ENCODE assay signal across 8 cellular contexts in the genomic region with DNA sequence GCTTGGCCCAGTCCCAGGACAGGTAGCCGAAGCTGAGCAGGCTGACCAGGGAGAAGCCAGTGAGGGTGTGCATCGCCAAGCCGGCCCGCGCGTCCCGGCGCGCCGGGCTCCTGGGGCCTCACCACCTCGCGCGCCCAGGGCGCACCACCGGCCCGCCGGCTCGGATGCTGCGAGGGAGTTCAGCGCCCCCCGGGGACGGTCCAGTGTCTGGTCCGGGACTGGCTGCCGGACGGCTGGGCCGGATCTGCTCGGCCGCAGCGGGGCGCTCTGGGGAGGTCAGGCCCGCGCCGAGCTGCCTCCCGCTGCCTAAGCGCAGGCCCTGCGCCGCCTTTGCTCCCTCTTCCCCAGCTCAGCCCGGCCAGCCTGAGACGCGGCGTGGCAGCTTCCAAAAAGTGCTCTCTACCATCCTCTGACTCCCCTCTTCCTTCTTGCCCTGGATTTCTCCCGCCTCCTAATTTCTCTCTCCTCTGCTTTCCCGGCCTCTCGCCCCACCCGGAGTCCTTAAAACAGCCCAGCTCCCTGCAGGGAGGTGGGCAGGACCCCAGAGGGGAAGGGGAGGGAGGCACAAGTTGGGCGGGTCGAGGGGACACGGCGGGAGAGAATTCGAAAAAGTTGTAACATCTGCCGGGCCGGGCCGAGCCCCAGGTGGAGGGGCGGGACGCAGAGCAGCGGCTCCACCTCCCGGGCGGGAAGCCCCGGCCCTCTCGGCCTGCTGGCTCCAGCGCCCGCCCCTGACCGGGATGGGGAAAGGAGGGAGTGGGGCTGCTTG. TPM values are rescaled to one million over a fixed set of nuclear protein-coding genes. Genes with fewer than 3 reads are reported as not detected.
A peak's percentile ranks its signal among the peaks of the same experiment; 100 is the strongest.
DNase-seq lines count a peak whose midpoint lies in the region; TF ChIP-seq lines count a peak whose summit lies in the region.

Gene ARSI (minus strand): TSS at position 605 of the 769 bp plus-strand sequence. CDS start 532 bp downstream, at position 73.

- TF ChIP-seq POLR2A in esophagus squamous epithelium (IDR thresholded peaks at IDR 0.05), result no peak

- intact Hi-C loops in A673 (cut with micrococcal nuclease; ENCODE audit: unreplicated experiment), result no loop called here
- intact Hi-C loops in esophagus squamous epithelium (cut with DNase I), result no loop called here

- 0 to 5% methylated on average over 4 to 10 of the region's 63 CpGs for WGBS in esophagus squamous epithelium, 2 donors

- H3K9me3 ChIP-seq in A673 (ENCODE audit: low read depth, low read length, poor library complexity, severe bottlenecking) (no peaks in the 10 kb centered on the region), esophagus squamous epithelium (no peaks in the 10 kb centered on the region), mucosa of rectum (ENCODE audit: control insufficient read depth in 2 of 2, low read length in 2 of 2) (no peaks in the 10 kb centered on the region)

- H3K27me3 ChIP-seq in A673 (replicated peaks; ENCODE audit: insufficient read depth, low read depth, low read length, poor library complexity), result no peaks in the 10 kb centered on the region
- H3K27me3 ChIP-seq in esophagus squamous epithelium, result peaks cover 0 to 42% (median 0%) of the 10 kb centered on the region in 4 donors
- H3K27me3 ChIP-seq in mucosa of rectum (ENCODE audit: control insufficient read depth in 2 of 2, insufficient read depth in 2 of 2, low read length in 2 of 2), result peaks cover 5 to 18% of the 10 kb centered on the region in 2 donors

- POLR2A ChIA-PET in A673 (lab: Charles Lee; ENCODE audit: low non-redundant PET), result no interaction called here
- POLR2A ChIA-PET in GM10248 (lab: Yijun Ruan, JAX), result no interaction called here

- BruUV-seq in A673 (replicated peaks; lab: Mats Ljungman, UMichigan), result no TSS peak

- no peak within 1 kb of the TSS for H3K27ac ChIP-seq in A673 (ENCODE audit: low read depth, low read length, poor library complexity, severe bottlenecking)
- H3K27ac ChIP-seq in esophagus squamous epithelium, result peak within 1 kb of the TSS; percentile 25 to 80 (median 71)
- H3K27ac ChIP-seq in mucosa of rectum (ENCODE audit: low read depth in 2 of 2, low read length in 2 of 2), result peak within 1 kb of the TSS; percentile 30 to 56

- H3K36me3 ChIP-seq in A673 (ENCODE audit: insufficient read depth, low read length, poor library complexity, severe bottlenecking) (no peaks in the 10 kb centered on the region), esophagus squamous epithelium (no peaks in the 10 kb centered on the region), mucosa of rectum (ENCODE audit: control insufficient read depth in 2 of 2, insufficient read depth in 2 of 2, low read length in 2 of 2) (no peaks in the 10 kb centered on the region)

- DNase-seq in A673 (ENCODE audit: low spot score), result no peak
- DNase-seq in M059J (ENCODE audit: low read depth), result peak; percentile 73
- no peak for DNase-seq in esophagus squamous epithelium (lab: John Stamatoyannopoulos, UW)
- no peak for DNase-seq in hippocampal formation (lab: John Stamatoyannopoulos, UW)
- no peak for DNase-seq in GM10248 (ENCODE audit: extremely low spot score)
- no peak for DNase-seq in NOMO-1 treated with DMSO at 0.1 percent for 48 hours (lab: John Stamatoyannopoulos, UW; ENCODE audit: unreplicated experiment)
- DNase-seq in T-helper 1 cell, result no peak

- H3K4me1 ChIP-seq in A673 (ENCODE audit: insufficient read depth, low read length, poor library complexity, severe bottlenecking) (peaks cover 30% of the 10 kb centered on the region), esophagus squamous epithelium (peaks cover 42 to 70% (median 49%) of the 10 kb centered on the region in 3 donors), mucosa of rectum (ENCODE audit: control insufficient read depth in 2 of 2, insufficient read depth in 2 of 2, low read length in 2 of 2) (no peaks in the 10 kb centered on the region)

- H3K4me3 ChIP-seq in A673 (ENCODE audit: low read depth, low read length, poor library complexity, severe bottlenecking) (peak within 1 kb of the TSS; percentile 28), esophagus squamous epithelium (peak within 1 kb of the TSS; percentile 23 to 66 (median 44)), mucosa of rectum (ENCODE audit: low read length in 2 of 2) (peak within 1 kb of the TSS; percentile 12 to 41)

- CTCF ChIA-PET in A673 (lab: Charles Lee) (no interaction called here), GM10248 (lab: Yijun Ruan, JAX) (no interaction called here)

- H3K9ac ChIP-seq in mucosa of rectum (ENCODE audit: low read depth in 1 of 2, low read length in 2 of 2), result no peak within 1 kb of the TSS

- TF ChIP-seq CTCF in A673 (conservative IDR thresholded peaks at IDR 0.05; ENCODE audit: low read depth, low read length), result no peak
- peak in 2 of 6 experiments; percentile 11 to 29 for TF ChIP-seq CTCF in esophagus squamous epithelium (IDR thresholded peaks at IDR 0.05)
- no peak for TF ChIP-seq CTCF in GM10248 (IDR thresholded peaks at IDR 0.05; ENCODE audit: control extremely low read depth, extremely low read depth, low read depth, missing control alignments)

RNA-seq across cellular contexts. Expression of gene ARSI, which starts in this region (rescaled TPM):
- 0.15 and 0.30 TPM in 2 replicates for total RNA-seq in A673 (2021)
- total RNA-seq in M059J (2014; rRNA removed; shearing (Covaris generic)), result 32.7 and 51.2 TPM in 2 replicates
- total RNA-seq in esophagus squamous epithelium, result 1 to 10 TPM; 2.1 to 7.2 (median 5.1) TPM
